ENCODE assay signal across 9 cellular contexts in genomic region chr4:183142566-183143545, GRCh38. TPM values are rescaled to one million over a fixed set of nuclear protein-coding genes. Genes with fewer than 3 reads are reported as not detected.
DNase-seq lines count a peak whose midpoint lies in the region; ATAC-seq, FAIRE-seq and TF ChIP-seq lines count a peak whose summit lies in the region.
"Had no signal": no experiment of that assay in that cellular context is flagged by ENCODE, and none has a peak within 500 bp of the region (broad histone marks: within the 10 kb centered on the region; RNA-seq: fewer than 3 reads in every experiment).

No MANE protein-coding gene starts in this region.

- H3K27ac Mint-ChIP-seq in activated CD4-positive, alpha-beta T cell treated with anti-CD3 and anti-CD28 coated beads, Interleukin-2, amount 10 ng/mL, durations not matched to agents 7 days and 5 days = no peak overlapping the region

- CTCF ChIA-PET in activated CD4-positive, alpha-beta T cell treated with anti-CD3 and anti-CD28 coated beads, Interleukin-2, amount 10 ng/mL, durations not matched to agents 7 days and 5 days (lab: Charles Lee) = no interaction called here

- no peaks in the 10 kb centered on the region for H3K36me3 Mint-ChIP-seq in activated CD4-positive, alpha-beta T cell treated with anti-CD3 and anti-CD28 coated beads, Interleukin-2, amount 10 ng/mL, durations not matched to agents 7 days and 5 days (ENCODE audit: low read depth)

- no peak overlapping the region for H3K4me3 ChIP-seq in pancreas

- no peak overlapping the region for H3K4me3 Mint-ChIP-seq in activated CD4-positive, alpha-beta T cell treated with anti-CD3 and anti-CD28 coated beads, Interleukin-2, amount 10 ng/mL, durations not matched to agents 7 days and 5 days

- H3K9me3 Mint-ChIP-seq in activated CD4-positive, alpha-beta T cell treated with anti-CD3 and anti-CD28 coated beads, Interleukin-2, amount 10 ng/mL, durations not matched to agents 7 days and 5 days = no peaks in the 10 kb centered on the region

- H3K9me3 ChIP-seq in pancreas = no peaks in the 10 kb centered on the region

- no peak for FAIRE-seq in pancreas (lab: Jason Lieb, UNC)
- FAIRE-seq: colon had no signal

- H3K4me1 Mint-ChIP-seq in activated CD4-positive, alpha-beta T cell treated with anti-CD3 and anti-CD28 coated beads, Interleukin-2, amount 10 ng/mL, durations not matched to agents 7 days and 5 days = no peaks in the 10 kb centered on the region

- 25% methylated on average over 7 of the region's 7 CpGs for whole genome bisulfite sequencing in pancreas, 2 donors

- POLR2A ChIA-PET in activated CD4-positive, alpha-beta T cell treated with anti-CD3 and anti-CD28 coated beads, Interleukin-2, amount 10 ng/mL, durations not matched to agents 7 days and 5 days (lab: Charles Lee) = no interaction called here

- intact Hi-C loops in pancreas (cut with DNase I) = no loop called here

- no peaks in the 10 kb centered on the region for H3K36me3 ChIP-seq in pancreas

- DNase-seq in Daoy (ENCODE audit: low read depth) = peak; percentile 73
- peak; percentile 88 to 89 for DNase-seq in NCI-H526 (lab: John Stamatoyannopoulos, UW)
- DNase-seq in epithelial cell of prostate (ENCODE audit: low read depth, low spot score) = peak; percentile 46
- DNase-seq in pancreas = peak; percentile 54 to 76 (median 70)
- no peak for DNase-seq in NCI-H510A (lab: John Stamatoyannopoulos, UW)
- DNase-seq in activated CD8-positive, alpha-beta memory T cell treated with anti-CD3 and anti-CD28 coated beads, Interleukin-2, amount 50 U/mL, for 48 hours = no peak
- no peak for DNase-seq in activated CD4-positive, alpha-beta T cell treated with anti-CD3 and anti-CD28 coated beads, Interleukin-2, amount 10 ng/mL, durations not matched to agents 7 days and 5 days

- peaks cover 11 to 15% (median 14%) of the 10 kb centered on the region in 3 donors for H3K4me1 ChIP-seq in pancreas

- TF ChIP-seq CTCF in pancreas (IDR thresholded peaks at IDR 0.05) = no peak

- peak; percentile 93 to 98 (median 96) for ATAC-seq in pancreas
- ATAC-seq in HG02623 (IDR thresholded peaks at IDR 0.05; ENCODE audit: unreplicated experiment) = no peak

- H3K27me3 ChIP-seq in pancreas = no peaks in the 10 kb centered on the region

- H3K27me3 Mint-ChIP-seq in activated CD4-positive, alpha-beta T cell treated with anti-CD3 and anti-CD28 coated beads, Interleukin-2, amount 10 ng/mL, durations not matched to agents 7 days and 5 days = no peaks in the 10 kb centered on the region

- peak overlapping the region; percentile 2 for H3K27ac ChIP-seq in epithelial cell of prostate
- no peak overlapping the region for H3K27ac ChIP-seq in pancreas

RNA-seq across cellular contexts. Expression of gene WWC2, which starts 43.8 kb away (rescaled TPM):
- total RNA-seq in Daoy (2014; rRNA removed; shearing (Covaris generic)) = 4.1 and 8.0 TPM in 2 replicates
- 10 to 100 TPM; 13.9 to 27.5 (median 18.3) TPM for total RNA-seq in pancreas
- polyA plus RNA-seq in pancreas = 1 to 10 TPM; 4.4 to 6.6 TPM
- under 1 TPM; 0.25 to 0.52 TPM for total RNA-seq in activated CD4-positive, alpha-beta T cell treated with anti-CD3 and anti-CD28 coated beads, Interleukin-2, amount 10 ng/mL, durations not matched to agents 7 days and 5 days

Comparison
In these comparisons a context has a peak if more than half of its experiments do, and no peak if none do; other contexts are left out.
1. DNase-seq: peak in Daoy (single experiment), NCI-H526 (2 of 2), epithelial cell of prostate (single experiment) and pancreas (6 of 6); none in NCI-H510A (single experiment), activated CD8-positive, alpha-beta memory T cell treated with anti-CD3 and anti-CD28 coated beads, Interleukin-2, amount 50 U/mL, for 48 hours (single experiment) and activated CD4-positive, alpha-beta T cell treated with anti-CD3 and anti-CD28 coated beads, Interleukin-2, amount 10 ng/mL, durations not matched to agents 7 days and 5 days (single experiment).